ENCODE assay signal across 8 cellular contexts in genomic region chr4:144646523-144647094, GRCh38. TPM values are rescaled to one million over a fixed set of nuclear protein-coding genes. Genes with fewer than 3 reads are reported as not detected.
DNase-seq lines count a peak whose midpoint lies in the region; ATAC-seq, FAIRE-seq and TF ChIP-seq lines count a peak whose summit lies in the region.

No MANE protein-coding gene starts in this region.

- no peaks in the 10 kb centered on the region for H3K4me1 Mint-ChIP-seq in Caco-2 (ENCODE audit: low read depth, unreplicated experiment)
- peaks cover 19% of the 10 kb centered on the region for H3K4me1 Mint-ChIP-seq in activated T-helper 2 cell treated with anti-CD3 and anti-CD28 coated beads, Interferon-gamma antibody, Interleukin-2, Interleukin-4, amounts not matched to agents 10 μg/mL and 5 μg/mL and 100 μg/mL, durations not matched to agents 14 hours and 24 hours and 36 hours (ENCODE audit: low read depth)

- POLR2A ChIA-PET in Caco-2 (lab: Charles Lee), result no interaction called here

- no peak for TF ChIP-seq POLR2A in H54 (IDR thresholded peaks at IDR 0.05; ENCODE audit: low read depth, low read length)

- in situ Hi-C loops in HAP-1 (cut with MboI; ENCODE audit: low sequenced_read_pairs), result loop anchor here (10.0 kb wide), 1 partner anchor 118 kb away; no protein-coding TSS in a partner anchor

- ATAC-seq in GM19455 (IDR thresholded peaks at IDR 0.05; ENCODE audit: unreplicated experiment), result no peak

- H3K4me3 ChIP-seq in Caco-2 (ENCODE audit: low read depth, low read length), result no peak overlapping the region
- H3K4me3 ChIP-seq in HAP-1, result peak overlapping the region; percentile 40
- peak overlapping the region; percentile 61; the same call in 1 of the 2 replicates for H3K4me3 ChIP-seq in iPS DF 6.9 (ENCODE audit: low read length)
- H3K4me3 ChIP-seq in skeletal muscle cell (ENCODE audit: low read depth, low read length), result peak overlapping the region; percentile 62

- peak overlapping the region; percentile 67 for H3K4me3 Mint-ChIP-seq in Caco-2 (ENCODE audit: unreplicated experiment)
- peak overlapping the region; percentile 83 for H3K4me3 Mint-ChIP-seq in activated T-helper 2 cell treated with anti-CD3 and anti-CD28 coated beads, Interferon-gamma antibody, Interleukin-2, Interleukin-4, amounts not matched to agents 10 μg/mL and 5 μg/mL and 100 μg/mL, durations not matched to agents 14 hours and 24 hours and 36 hours (ENCODE audit: low read depth)

- H3K27me3 Mint-ChIP-seq in Caco-2 (ENCODE audit: insufficient read depth, unreplicated experiment), result peaks cover 13% of the 10 kb centered on the region
- peaks cover 57% of the 10 kb centered on the region for H3K27me3 Mint-ChIP-seq in activated T-helper 2 cell treated with anti-CD3 and anti-CD28 coated beads, Interferon-gamma antibody, Interleukin-2, Interleukin-4, amounts not matched to agents 10 μg/mL and 5 μg/mL and 100 μg/mL, durations not matched to agents 14 hours and 24 hours and 36 hours (ENCODE audit: low read depth)

- FAIRE-seq in H54 (lab: Jason Lieb, UNC), result no peak

- no peaks in the 10 kb centered on the region for H3K36me3 ChIP-seq in Caco-2 (ENCODE audit: control insufficient read depth, insufficient read depth, low read length)
- H3K36me3 ChIP-seq in HAP-1 (replicated peaks), result no peaks in the 10 kb centered on the region
- no peaks in the 10 kb centered on the region for H3K36me3 ChIP-seq in iPS DF 6.9 (ENCODE audit: control insufficient read depth, insufficient read depth, low read length)

- TF ChIP-seq CTCF in Caco-2 (IDR thresholded peaks at IDR 0.05; ENCODE audit: insufficient read depth in 1 of 2, low read depth in 1 of 2, low read length in 1 of 2, severe bottlenecking in 1 of 2, unreplicated experiment in 1 of 2), result peak in 1 of 2 experiments; percentile 26

- intact Hi-C loops in Caco-2 (cut with micrococcal nuclease; ENCODE audit: unreplicated experiment), result no loop called here
- intact Hi-C loops in activated T-helper 2 cell treated with anti-CD3 and anti-CD28 coated beads, Interferon-gamma antibody, Interleukin-2, Interleukin-4, amounts not matched to agents 10 μg/mL and 5 μg/mL and 100 μg/mL, durations not matched to agents 14 hours and 24 hours and 36 hours (cut with micrococcal nuclease), result loop anchor here (5.0 to 10.0 kb wide), 2 partner anchors 418 to 474 kb away; no protein-coding TSS in a partner anchor

- no peak for DNase-seq in Caco-2
- DNase-seq in HAP-1 (ENCODE audit: low spot score in 2 of 2), result peak in 1 of 2 experiments; percentile 70
- no peak for DNase-seq in activated T-helper 2 cell treated with anti-CD3 and anti-CD28 coated beads, Interferon-gamma antibody, Interleukin-2, Interleukin-4, amounts not matched to agents 10 μg/mL and 5 μg/mL and 100 μg/mL, durations not matched to agents 14 hours and 24 hours and 36 hours (ENCODE audit: low spot score)
- no peak for DNase-seq in iPS DF 6.9 (ENCODE audit: low read depth, low spot score)
- DNase-seq in skeletal muscle cell (ENCODE audit: low read depth), result no peak
- no peak for DNase-seq in H54 (ENCODE audit: insufficient read length, low spot score)
- DNase-seq in effector CD4-positive, alpha-beta T cell, result no peak

- no peak overlapping the region for H3K27ac Mint-ChIP-seq in Caco-2 (ENCODE audit: unreplicated experiment)
- no peak overlapping the region for H3K27ac Mint-ChIP-seq in activated T-helper 2 cell treated with anti-CD3 and anti-CD28 coated beads, Interferon-gamma antibody, Interleukin-2, Interleukin-4, amounts not matched to agents 10 μg/mL and 5 μg/mL and 100 μg/mL, durations not matched to agents 14 hours and 24 hours and 36 hours

- H3K9me3 ChIP-seq in Caco-2 (no peaks in the 10 kb centered on the region), HAP-1 (no peaks in the 10 kb centered on the region), iPS DF 6.9 (ENCODE audit: control insufficient read depth, insufficient read depth, low read length) (no peaks in the 10 kb centered on the region)

- no peaks in the 10 kb centered on the region for H3K9me3 Mint-ChIP-seq in Caco-2 (ENCODE audit: unreplicated experiment)
- no peaks in the 10 kb centered on the region for H3K9me3 Mint-ChIP-seq in activated T-helper 2 cell treated with anti-CD3 and anti-CD28 coated beads, Interferon-gamma antibody, Interleukin-2, Interleukin-4, amounts not matched to agents 10 μg/mL and 5 μg/mL and 100 μg/mL, durations not matched to agents 14 hours and 24 hours and 36 hours

- BruUV-seq in Caco-2 (replicated peaks; lab: Mats Ljungman, UMichigan), result no TSS peak

- WGBS in iPS DF 6.9 (ENCODE audit: insufficient coverage, insufficient read length), result no CpG with 5 or more reads among the region's 22 CpGs

- H3K4me1 ChIP-seq in Caco-2, result no peaks in the 10 kb centered on the region
- peaks cover 31% of the 10 kb centered on the region for H3K4me1 ChIP-seq in HAP-1
- peaks cover 3% of the 10 kb centered on the region for H3K4me1 ChIP-seq in iPS DF 6.9 (ENCODE audit: control insufficient read depth, insufficient read depth, low read length)

- H3K36me3 Mint-ChIP-seq in Caco-2 (ENCODE audit: insufficient read depth, unreplicated experiment), result no peaks in the 10 kb centered on the region
- H3K36me3 Mint-ChIP-seq in activated T-helper 2 cell treated with anti-CD3 and anti-CD28 coated beads, Interferon-gamma antibody, Interleukin-2, Interleukin-4, amounts not matched to agents 10 μg/mL and 5 μg/mL and 100 μg/mL, durations not matched to agents 14 hours and 24 hours and 36 hours (ENCODE audit: low read depth), result no peaks in the 10 kb centered on the region

- H3K27me3 ChIP-seq in Caco-2 (replicated peaks; ENCODE audit: control insufficient read depth, insufficient read depth, low read length) (no peaks in the 10 kb centered on the region), HAP-1 (ENCODE audit: low read depth) (no peaks in the 10 kb centered on the region), iPS DF 6.9 (ENCODE audit: control insufficient read depth, insufficient read depth, low read length) (peaks cover 35% of the 10 kb centered on the region)

- H3K27ac ChIP-seq in iPS DF 6.9 (ENCODE audit: low read length), result no peak overlapping the region

- CTCF ChIA-PET in Caco-2 (lab: Charles Lee), result no interaction called here

RNA-seq across cellular contexts. Expression of gene HHIP, which starts 0.7 kb away (rescaled TPM):
- 0.32 and 0.60 TPM in 2 replicates for total RNA-seq in Caco-2 (2022)
- not detected in 2 replicates for total RNA-seq in activated T-helper 2 cell treated with anti-CD3 and anti-CD28 coated beads, Interferon-gamma antibody, Interleukin-2, Interleukin-4, amounts not matched to agents 10 μg/mL and 5 μg/mL and 100 μg/mL, durations not matched to agents 14 hours and 24 hours and 36 hours
